In genomic region chr11:6315811-6316425, GRCh38 we compare ENCODE assay signal across 9 cellular contexts. TPM values are rescaled to one million over a fixed set of nuclear protein-coding genes. Genes with fewer than 3 reads are reported as not detected.
DNase-seq lines count a peak whose midpoint lies in the region; ATAC-seq and TF ChIP-seq lines count a peak whose summit lies in the region.
"Had no signal": no experiment of that assay in that cellular context is flagged by ENCODE, and none has a peak within 500 bp of the region (broad histone marks: within the 10 kb centered on the region; RNA-seq: fewer than 3 reads in every experiment).

No MANE protein-coding gene starts in this region.

- no peaks in the 10 kb centered on the region for H4K20me1 ChIP-seq in neural progenitor cell (ENCODE audit: low read depth)

- no peaks in the 10 kb centered on the region for H3K9me3 Mint-ChIP-seq in neural progenitor cell

- H3K27me3 ChIP-seq in BJ (ENCODE audit: control insufficient read depth, insufficient read depth, low read length) (no peaks in the 10 kb centered on the region), neural progenitor cell (no peaks in the 10 kb centered on the region)

- no peak for DNase-seq in BJ (ENCODE audit: low read depth)
- peak; percentile 22 for DNase-seq in NCI-H2029 (lab: John Stamatoyannopoulos, UW)
- DNase-seq in fibroblast of peridontal ligament (ENCODE audit: extremely low read depth): peak; percentile 65
- DNase-seq in neural progenitor cell (ENCODE audit: low spot score): peak; percentile 90
- DNase-seq in NK-92 treated with Interleukin-12 subunit alpha and Interleukin-12 subunit beta, amount 100 ng/mL, for 24 hours (lab: John Stamatoyannopoulos, UW): no peak

- no peaks in the 10 kb centered on the region for H3K9me3 ChIP-seq in neural progenitor cell (ENCODE audit: low read depth)

- H3K4me3 Mint-ChIP-seq in neural progenitor cell: no peak overlapping the region

- CTCF ChIA-PET in BJ (lab: Yijun Ruan, JAX): interaction anchor here (0.5 to 7.2 kb wide), 27 partner anchors 9 to 497 kb away, joined by 3 to 62 read pairs (median 4); no protein-coding TSS in a partner anchor

- H3K79me2 ChIP-seq in neural progenitor cell (ENCODE audit: low read depth): no peaks in the 10 kb centered on the region

- no peak overlapping the region for H3K4me3 ChIP-seq in BJ (ENCODE audit: low read depth, low read length)
- no peak overlapping the region for H3K4me3 ChIP-seq in WI38 (ENCODE audit: low read depth, low read length)
- H3K4me3 ChIP-seq in neural progenitor cell: no peak overlapping the region
- H3K4me3 ChIP-seq: skin epidermis had no signal

- peaks cover 33% of the 10 kb centered on the region for H3F3A ChIP-seq in neural progenitor cell (ENCODE audit: low read depth)

- ATAC-seq in GM18517 (IDR thresholded peaks at IDR 0.05; ENCODE audit: unreplicated experiment) (peak; percentile 56), HG02885 (IDR thresholded peaks at IDR 0.05; ENCODE audit: poor library complexity, unreplicated experiment) (peak; percentile 84)

- peak overlapping the region; percentile 2 for H3K4me2 ChIP-seq in neural progenitor cell

- H3K9ac ChIP-seq in neural progenitor cell: no peak overlapping the region

- H3K27ac ChIP-seq in neural progenitor cell: no peak overlapping the region
- H3K27ac ChIP-seq: skin epidermis had no signal

- H2AFZ ChIP-seq in neural progenitor cell (replicated peaks): no peak overlapping the region

- H3K36me3 ChIP-seq in BJ (ENCODE audit: control insufficient read depth, insufficient read depth, low read length): peaks cover 2% of the 10 kb centered on the region; the same call in 1 of the 2 replicates
- no peaks in the 10 kb centered on the region for H3K36me3 ChIP-seq in neural progenitor cell

- peaks cover 16% of the 10 kb centered on the region for H3K4me1 Mint-ChIP-seq in neural progenitor cell

- no peak overlapping the region for H3K27ac Mint-ChIP-seq in neural progenitor cell

- H3K36me3 Mint-ChIP-seq in neural progenitor cell: no peaks in the 10 kb centered on the region

- TF ChIP-seq CTCF in BJ (IDR thresholded peaks at IDR 0.05; ENCODE audit: insufficient read depth, low read depth, low read length) (peak; percentile 93), WI38 (IDR thresholded peaks at IDR 0.05; ENCODE audit: low read depth, low read length) (peak; percentile 92), neural progenitor cell (IDR thresholded peaks at IDR 0.05) (peak; percentile 92)

- H3K4me1 ChIP-seq in neural progenitor cell: peaks cover 20% of the 10 kb centered on the region

- peaks cover 9% of the 10 kb centered on the region for H3K27me3 Mint-ChIP-seq in neural progenitor cell (ENCODE audit: insufficient read depth, low read depth)

- POLR2A ChIA-PET in BJ (lab: Charles Lee): no interaction called here

RNA-seq across cellular contexts. Expression of gene CAVIN3, which starts 4.4 kb away (rescaled TPM):
- 81.8 and 134 TPM in 2 replicates for polyA plus RNA-seq in BJ (2011; rRNA removed)
- polyA minus RNA-seq in BJ (2011; rRNA and poly(A)+ RNA removed): 17.5 and 19.7 TPM in 2 replicates
- 2.9 and 12.2 TPM in 2 replicates for total RNA-seq in neural progenitor cell (ENCODE audit: low replicate concordance)

RNA-seq across cellular contexts. Expression of gene CCKBR, which starts 56.3 kb away (rescaled TPM):
- polyA plus RNA-seq in BJ (2011; rRNA removed): not detected in 2 replicates
- polyA minus RNA-seq in BJ (2011; rRNA and poly(A)+ RNA removed): not detected in 2 replicates
- 8.2 and 14.3 TPM in 2 replicates for total RNA-seq in neural progenitor cell (ENCODE audit: low replicate concordance)

Comparison
In these comparisons a context has a peak if more than half of its experiments do, and no peak if none do; other contexts are left out.
1. DNase-seq: peak in NCI-H2029 (single experiment), fibroblast of peridontal ligament (single experiment) and neural progenitor cell (single experiment); none in BJ (single experiment) and NK-92 treated with Interleukin-12 subunit alpha and Interleukin-12 subunit beta, amount 100 ng/mL, for 24 hours (single experiment).
2. Peak in every context shown above with its lines, with median percentiles within 50 percentile points of each other: CTCF ChIP-seq.